8 cellular contexts compared by ENCODE assay signal in genomic region chr5:181188700-181189362, GRCh38. TPM values are rescaled to one million over a fixed set of nuclear protein-coding genes. Genes with fewer than 3 reads are reported as not detected.
DNase-seq lines count a peak whose midpoint lies in the region; ATAC-seq lines count a peak whose summit lies in the region.

No MANE protein-coding gene starts in this region.

- H3K27me3 Mint-ChIP-seq in activated CD4-positive, alpha-beta T cell treated with anti-CD3 and anti-CD28 coated beads, Interleukin-2, amount 10 ng/mL, durations not matched to agents 24 days and 14 days: peaks cover 10% of the 10 kb centered on the region

- no peaks in the 10 kb centered on the region for H3K9me3 ChIP-seq in mononuclear cell (ENCODE audit: low read depth, low read length)

- H3K27ac Mint-ChIP-seq in activated CD4-positive, alpha-beta T cell treated with anti-CD3 and anti-CD28 coated beads, Interleukin-2, amount 10 ng/mL, durations not matched to agents 24 days and 14 days: peak overlapping the region; percentile 95

- peaks cover 9% of the 10 kb centered on the region for H3K36me3 Mint-ChIP-seq in activated CD4-positive, alpha-beta T cell treated with anti-CD3 and anti-CD28 coated beads, Interleukin-2, amount 10 ng/mL, durations not matched to agents 24 days and 14 days (ENCODE audit: low read depth)

- no peaks in the 10 kb centered on the region for H3K9me3 Mint-ChIP-seq in activated CD4-positive, alpha-beta T cell treated with anti-CD3 and anti-CD28 coated beads, Interleukin-2, amount 10 ng/mL, durations not matched to agents 24 days and 14 days

- H3K4me1 ChIP-seq in mononuclear cell (ENCODE audit: insufficient read depth, low read length): peaks cover 46% of the 10 kb centered on the region

- ATAC-seq in HG03354 (IDR thresholded peaks at IDR 0.05; ENCODE audit: poor library complexity, severe bottlenecking, unreplicated experiment) (peak; percentile 10), GM18868 (IDR thresholded peaks at IDR 0.05; ENCODE audit: unreplicated experiment) (no peak)

- peaks cover 52% of the 10 kb centered on the region for H3K4me1 Mint-ChIP-seq in activated CD4-positive, alpha-beta T cell treated with anti-CD3 and anti-CD28 coated beads, Interleukin-2, amount 10 ng/mL, durations not matched to agents 24 days and 14 days

- H3K4me3 ChIP-seq in mononuclear cell (ENCODE audit: low read length): peak overlapping the region; percentile 84

- intact Hi-C loops in activated CD4-positive, alpha-beta T cell treated with anti-CD3 and anti-CD28 coated beads, Interleukin-2, amount 10 ng/mL, durations not matched to agents 24 days and 14 days (cut with micrococcal nuclease): loop anchor here (1.0 to 10.0 kb wide), 4 partner anchors 16 to 384 kb away; partner anchors contain the start of genes MGAT1 and TRIM52

- no peaks in the 10 kb centered on the region for H3K27me3 ChIP-seq in mononuclear cell (ENCODE audit: insufficient read depth, low read length)

- peak overlapping the region; percentile 92 for H3K4me3 Mint-ChIP-seq in activated CD4-positive, alpha-beta T cell treated with anti-CD3 and anti-CD28 coated beads, Interleukin-2, amount 10 ng/mL, durations not matched to agents 24 days and 14 days

- DNase-seq in activated CD4-positive, alpha-beta T cell treated with anti-CD3 and anti-CD28 coated beads, Interleukin-2, amount 10 ng/mL, durations not matched to agents 24 days and 14 days: peak; percentile 95
- DNase-seq in effector CD4-positive, alpha-beta T cell: peak; percentile 62
- peak; percentile 93 for DNase-seq in stimulated activated CD8-positive, alpha-beta memory T cell treated with anti-CD3 and anti-CD28 coated beads, Interleukin-4, amount 100 ng/mL, for 48 hours
- DNase-seq in anterior cingulate cortex (lab: John Stamatoyannopoulos, UW) (no peak), COLO668 (lab: John Stamatoyannopoulos, UW; ENCODE audit: unreplicated experiment) (no peak)

RNA-seq across cellular contexts. Expression of gene TRIM7, which starts 16.2 kb away (rescaled TPM):
- total RNA-seq in activated CD4-positive, alpha-beta T cell treated with anti-CD3 and anti-CD28 coated beads, Interleukin-2, amount 10 ng/mL, durations not matched to agents 24 days and 14 days: 2.7 TPM in 2 replicates
- total RNA-seq in mononuclear cell: 1.9 TPM

RNA-seq across cellular contexts. Expression of gene TRIM41, which starts 34.2 kb away (rescaled TPM):
- total RNA-seq in activated CD4-positive, alpha-beta T cell treated with anti-CD3 and anti-CD28 coated beads, Interleukin-2, amount 10 ng/mL, durations not matched to agents 24 days and 14 days: 31.6 and 35.2 TPM in 2 replicates
- 6.1 TPM for total RNA-seq in mononuclear cell

RNA-seq across cellular contexts. Expression of gene OR2V2, which starts 41.4 kb away (rescaled TPM):
- not detected in 2 replicates for total RNA-seq in activated CD4-positive, alpha-beta T cell treated with anti-CD3 and anti-CD28 coated beads, Interleukin-2, amount 10 ng/mL, durations not matched to agents 24 days and 14 days
- total RNA-seq in mononuclear cell: not detected

RNA-seq across cellular contexts. Expression of gene RACK1, which starts 54.9 kb away (rescaled TPM):
- 2,172 and 2,196 TPM in 2 replicates for total RNA-seq in activated CD4-positive, alpha-beta T cell treated with anti-CD3 and anti-CD28 coated beads, Interleukin-2, amount 10 ng/mL, durations not matched to agents 24 days and 14 days
- 5,375 TPM for total RNA-seq in mononuclear cell

RNA-seq across cellular contexts. Expression of gene OR2V1, which starts 57.9 kb away (rescaled TPM):
- total RNA-seq in activated CD4-positive, alpha-beta T cell treated with anti-CD3 and anti-CD28 coated beads, Interleukin-2, amount 10 ng/mL, durations not matched to agents 24 days and 14 days: not detected in 2 replicates
- total RNA-seq in mononuclear cell: not detected

Comparison
In these comparisons a context has a peak if more than half of its experiments do, and no peak if none do; other contexts are left out.
1. DNase-seq: peak in activated CD4-positive, alpha-beta T cell treated with anti-CD3 and anti-CD28 coated beads, Interleukin-2, amount 10 ng/mL, durations not matched to agents 24 days and 14 days (single experiment), effector CD4-positive, alpha-beta T cell (single experiment) and stimulated activated CD8-positive, alpha-beta memory T cell treated with anti-CD3 and anti-CD28 coated beads, Interleukin-4, amount 100 ng/mL, for 48 hours (single experiment); none in anterior cingulate cortex (0 of 58) and COLO668 (single experiment).